Comparison of ENCODE assay signal across 27 cellular contexts in the genomic region with DNA sequence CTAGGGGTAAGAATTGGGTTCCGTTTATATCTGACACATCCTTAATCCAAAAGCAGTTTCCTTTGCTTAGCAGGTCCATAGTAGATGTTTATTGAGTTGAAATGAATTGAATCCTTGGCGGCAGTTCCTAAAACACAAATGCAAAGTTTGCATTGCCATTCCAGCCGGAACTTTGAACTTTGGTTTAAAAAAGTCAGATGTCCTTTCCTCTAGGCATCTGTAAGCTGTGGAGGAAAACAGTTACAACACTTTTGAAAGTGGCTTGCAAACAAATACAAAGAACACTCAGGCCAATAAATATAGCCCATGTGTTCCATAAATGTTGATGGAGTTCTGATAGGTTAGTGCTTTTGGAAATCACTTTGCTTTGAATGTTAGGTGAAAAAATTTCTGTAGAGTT.
A peak's percentile ranks its signal among the peaks of the same experiment; 100 is the strongest.
DNase-seq lines count a peak whose midpoint lies in the region; ATAC-seq, FAIRE-seq and TF ChIP-seq lines count a peak whose summit lies in the region.
"Had no signal": no experiment of that assay in that cellular context is flagged by ENCODE, and none has a peak within 500 bp of the region (broad histone marks: within the 10 kb centered on the region; RNA-seq: fewer than 3 reads in every experiment).

No MANE protein-coding gene starts in this region.

- in situ Hi-C loops in HepG2 (cut with HindIII; ENCODE audit: extremely low pct_ligation_motif_present, low pct_unique_long_range_greater_than_20kb) (no loop called here), HAP-1 (cut with MboI; ENCODE audit: low sequenced_read_pairs) (no loop called here)

- no TSS peak for BruUV-seq in HepG2 (replicated peaks; lab: Mats Ljungman, UMichigan)

- no peaks in the 10 kb centered on the region for H3K79me2 ChIP-seq in HepG2 (ENCODE audit: insufficient read depth, low read length)

- no peak overlapping the region for H3K27ac Mint-ChIP-seq in WTC11
- H3K27ac Mint-ChIP-seq: B cell; CD4-positive, alpha-beta T cell; CD8-positive, alpha-beta T cell had no signal

- POLR2A ChIA-PET in HepG2 (lab: Yijun Ruan, JAX) (no interaction called here), WTC11 (lab: Charles Lee) (no interaction called here)

- H2AFZ ChIP-seq in HepG2 (ENCODE audit: low read length): no peak overlapping the region

- H3K9ac ChIP-seq in HepG2 (ENCODE audit: insufficient read depth, low read depth, low read length): no peak overlapping the region
- H3K9ac ChIP-seq: BLaER1 treated with 17β-estradiol and CSF1 and Interleukin-3, amounts not matched to agents 10 nM and 100 nM had no signal

- TF ChIP-seq CTCF in HepG2 (CRISPR knock-in tag; IDR thresholded peaks at IDR 0.05): no peak
- TF ChIP-seq CTCF in right lobe of liver (IDR thresholded peaks at IDR 0.05): no peak
- no peak for TF ChIP-seq CTCF in D721Med (IDR thresholded peaks at IDR 0.05; ENCODE audit: insufficient read depth, missing control alignments)
- TF ChIP-seq CTCF in WTC11 (IDR thresholded peaks at IDR 0.05): no peak

- WGBS in HepG2 (ENCODE audit: low lambda C conversion rate): 2% methylated on average over 3 of the region's 3 CpGs
- 31% methylated on average over 3 of the region's 3 CpGs for WGBS in right lobe of liver (ENCODE audit: insufficient coverage, low coverage, low lambda C conversion rate, missing lambda C conversion rate)

- no peaks in the 10 kb centered on the region for H4K20me1 ChIP-seq in HepG2 (ENCODE audit: insufficient read depth, low read length)
- H4K20me1 ChIP-seq: BLaER1 treated with 17β-estradiol and CSF1 and Interleukin-3, amounts not matched to agents 10 nM and 100 nM had no signal

- H3K36me3 Mint-ChIP-seq in WTC11: peaks cover 3% of the 10 kb centered on the region; the same call in 1 of the 2 replicates
- H3K36me3 Mint-ChIP-seq: CD8-positive, alpha-beta T cell had no signal

- CTCF ChIA-PET in HepG2 (lab: Yijun Ruan, JAX; ENCODE audit: low intra/inter-chr PET ratio, low total read pairs) (no interaction called here), WTC11 (lab: Charles Lee) (no interaction called here)

- H3K27me3 ChIP-seq in HepG2 (ENCODE audit: control insufficient read depth in 1 of 2, insufficient read depth in 2 of 2, low read length in 2 of 2) (no peaks in the 10 kb centered on the region; a peak in 1 of 5 replicates), right lobe of liver (no peaks in the 10 kb centered on the region), HAP-1 (ENCODE audit: low read depth) (0 out of 2 replicates have a peak, but pooled peaks cover 3% of the 10 kb centered on the region)
- H3K27me3 ChIP-seq: BLaER1 treated with 17β-estradiol and CSF1 and Interleukin-3, amounts not matched to agents 10 nM and 100 nM had no signal

- H3K9me3 ChIP-seq in HepG2 (ENCODE audit: low read length): no peaks in the 10 kb centered on the region
- H3K9me3 ChIP-seq in right lobe of liver: no peaks in the 10 kb centered on the region
- no peaks in the 10 kb centered on the region for H3K9me3 ChIP-seq in HAP-1
- H3K9me3 ChIP-seq: A549; BLaER1 treated with 17β-estradiol and CSF1 and Interleukin-3, amounts not matched to agents 10 nM and 100 nM; Caco-2 had no signal

- TF ChIP-seq EP300 in HepG2 (IDR thresholded peaks at IDR 0.05; ENCODE audit: low read depth in 2 of 2, low read length in 2 of 2): no peak
- TF ChIP-seq EP300 in HepG2 (CRISPR knock-in tag; IDR thresholded peaks at IDR 0.05; ENCODE audit: borderline replicate concordance): no peak

- no peak overlapping the region for H3K4me2 ChIP-seq in HepG2 (ENCODE audit: low read depth, low read length)
- H3K4me2 ChIP-seq: A549; BLaER1 treated with 17β-estradiol and CSF1 and Interleukin-3, amounts not matched to agents 10 nM and 100 nM had no signal

- no peak overlapping the region for H3K27ac ChIP-seq in HepG2 (ENCODE audit: extremely low read length, insufficient read depth, low read length)
- peak overlapping the region in 1 of 3 donors; percentile 19 for H3K27ac ChIP-seq in right lobe of liver
- H3K27ac ChIP-seq: 22Rv1; A549; BLaER1 treated with 17β-estradiol and CSF1 and Interleukin-3, amounts not matched to agents 10 nM and 100 nM; C4-2B had no signal

- no peaks in the 10 kb centered on the region for H3K4me1 Mint-ChIP-seq in WTC11
- H3K4me1 Mint-ChIP-seq: B cell had no signal

- TF ChIP-seq RAD21 in HepG2 (CRISPR knock-in tag; IDR thresholded peaks at IDR 0.05): no peak

- no peaks in the 10 kb centered on the region for H3K36me3 ChIP-seq in HepG2 (replicated peaks in 1 of 2; ENCODE audit: control insufficient read depth in 1 of 2, insufficient read depth in 2 of 2, low read length in 2 of 2)
- H3K36me3 ChIP-seq in right lobe of liver: no peaks in the 10 kb centered on the region
- no peaks in the 10 kb centered on the region for H3K36me3 ChIP-seq in HAP-1 (replicated peaks)
- H3K36me3 ChIP-seq: BLaER1 treated with 17β-estradiol and CSF1 and Interleukin-3, amounts not matched to agents 10 nM and 100 nM had no signal

- peaks cover 4% of the 10 kb centered on the region for H3K9me3 Mint-ChIP-seq in WTC11

- H3K4me3 Mint-ChIP-seq in WTC11: no peak overlapping the region
- H3K4me3 Mint-ChIP-seq: B cell; CD4-positive, alpha-beta T cell; CD8-positive, alpha-beta T cell had no signal

- no peak overlapping the region for H3K4me3 ChIP-seq in HepG2 (replicated peaks in 1 of 3; ENCODE audit: insufficient read depth in 1 of 3, low read depth in 2 of 3, low read length in 3 of 3)
- H3K4me3 ChIP-seq in right lobe of liver: no peak overlapping the region
- H3K4me3 ChIP-seq in HAP-1: no peak overlapping the region
- H3K4me3 ChIP-seq: A549; BLaER1 treated with 17β-estradiol and CSF1 and Interleukin-3, amounts not matched to agents 10 nM and 100 nM; GM12878 had no signal

- no peaks in the 10 kb centered on the region for H3K27me3 Mint-ChIP-seq in WTC11 (ENCODE audit: low read depth)
- H3K27me3 Mint-ChIP-seq: B cell; CD4-positive, alpha-beta T cell had no signal

- intact Hi-C loops in left colon (cut with DNase I, micrococcal nuclease): no loop called here
- intact Hi-C loops in HepG2 (cut with micrococcal nuclease; ENCODE audit: unreplicated experiment): no loop called here
- intact Hi-C loops in right lobe of liver (cut with DNase I): no loop called here

- ATAC-seq in left colon: peak; percentile 40
- ATAC-seq in HepG2: peak; percentile 73
- peak; percentile 81 to 96 (median 90) for ATAC-seq in right lobe of liver
- no peak for ATAC-seq in WTC11
- ATAC-seq: A549; CD8-positive, alpha-beta T cell; GM12878 had no signal

- peaks cover 15% of the 10 kb centered on the region for H3K4me1 ChIP-seq in HepG2 (ENCODE audit: insufficient read depth, low read length)
- peaks cover 0 to 7% (median 3%) of the 10 kb centered on the region in 4 donors for H3K4me1 ChIP-seq in right lobe of liver
- H3K4me1 ChIP-seq in HAP-1: no peaks in the 10 kb centered on the region
- H3K4me1 ChIP-seq: A549; BLaER1 treated with 17β-estradiol and CSF1 and Interleukin-3, amounts not matched to agents 10 nM and 100 nM; Caco-2 had no signal

- FAIRE-seq in H54 (lab: Jason Lieb, UNC) (peak; percentile 20), HepG2 (lab: Jason Lieb, UNC) (no peak), D721Med (lab: Jason Lieb, UNC) (no peak)
- FAIRE-seq: A549, GM12878, GM12892, GM18507 had no signal

- TF ChIP-seq POLR2A in H54 (IDR thresholded peaks at IDR 0.05; ENCODE audit: low read depth, low read length) (no peak), HepG2 (IDR thresholded peaks at IDR 0.05; ENCODE audit: insufficient read depth in 1 of 2, low read depth in 2 of 2, low read length in 2 of 2) (no peak), right lobe of liver (IDR thresholded peaks at IDR 0.05) (no peak)

- DNase-seq in H54 (ENCODE audit: insufficient read length, low spot score): no peak
- DNase-seq in left colon: no peak
- DNase-seq in HepG2 (ENCODE audit: low spot score): peak; percentile 10
- no peak for DNase-seq in right lobe of liver
- no peak for DNase-seq in HAP-1 (ENCODE audit: low spot score in 2 of 2)
- no peak for DNase-seq in D721Med (ENCODE audit: insufficient read length, low spot score)
- no peak for DNase-seq in WTC11 (ENCODE audit: low spot score)
- DNase-seq: AML-193; Caco-2; Calu3; CD4-positive, alpha-beta T cell; CD8-positive, alpha-beta T cell; DMS 273 treated with DMSO at 0.1 percent for 48 hours; DMS153; DMS53; DMS79; DND-41; EL; GDM1 had no signal

TF ChIP-seq in HepG2, 621 proteins besides CTCF, POLR2A, EP300 and RAD21:
- TF ChIP-seq TP53 (CRISPR knock-in tag; conservative IDR thresholded peaks at IDR 0.05) (no peak), NFYC (CRISPR knock-in tag; IDR thresholded peaks at IDR 0.05) (no peak), HNF4A (CRISPR knock-in tag; IDR thresholded peaks at IDR 0.05) (peak; percentile 65), FOXP1 (IDR thresholded peaks at IDR 0.05) (no peak), FOXP1 (CRISPR knock-in tag; IDR thresholded peaks at IDR 0.05) (0 out of 2 replicates have a peak, but pooled peaks have one; percentile 35)
TF ChIP-seq in HepG2: peak in this region for 2.

TF ChIP-seq in WTC11, 78 proteins besides CTCF, POLR2A, EP300 and RAD21 (continues in another document):
- TF ChIP-seq SMAD4 (CRISPR knock-in tag; IDR thresholded peaks at IDR 0.05): no peak
- TF ChIP-seq, protein P1, sequence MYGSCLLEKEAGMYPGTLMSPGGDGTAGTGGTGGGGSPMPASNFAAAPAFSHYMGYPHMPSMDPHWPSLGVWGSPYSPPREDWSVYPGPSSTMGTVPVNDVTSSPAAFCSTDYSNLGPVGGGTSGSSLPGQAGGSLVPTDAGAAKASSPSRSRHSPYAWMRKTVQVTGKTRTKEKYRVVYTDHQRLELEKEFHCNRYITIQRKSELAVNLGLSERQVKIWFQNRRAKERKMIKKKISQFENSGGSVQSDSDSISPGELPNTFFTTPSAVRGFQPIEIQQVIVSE (CRISPR knock-in tag; IDR thresholded peaks at IDR 0.05; ENCODE audit: borderline replicate concordance): no peak
- TF ChIP-seq, protein P2, sequence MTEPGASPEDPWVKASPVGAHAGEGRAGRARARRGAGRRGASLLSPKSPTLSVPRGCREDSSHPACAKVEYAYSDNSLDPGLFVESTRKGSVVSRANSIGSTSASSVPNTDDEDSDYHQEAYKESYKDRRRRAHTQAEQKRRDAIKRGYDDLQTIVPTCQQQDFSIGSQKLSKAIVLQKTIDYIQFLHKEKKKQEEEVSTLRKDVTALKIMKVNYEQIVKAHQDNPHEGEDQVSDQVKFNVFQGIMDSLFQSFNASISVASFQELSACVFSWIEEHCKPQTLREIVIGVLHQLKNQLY (CRISPR knock-in tag; IDR thresholded peaks at IDR 0.05): no peak
- TF ChIP-seq ZNF396 (CRISPR knock-in tag; IDR thresholded peaks at IDR 0.05; ENCODE audit: borderline replicate concordance): no peak
- TF ChIP-seq IRF2 (CRISPR knock-in tag; IDR thresholded peaks at IDR 0.05; ENCODE audit: borderline replicate concordance, low read depth): no peak
- no peak for TF ChIP-seq FOXJ3 (CRISPR knock-in tag; IDR thresholded peaks at IDR 0.05; ENCODE audit: borderline replicate concordance)
- TF ChIP-seq NR3C1 (CRISPR knock-in tag; conservative IDR thresholded peaks at IDR 0.05; ENCODE audit: low read depth): no peak
- no peak for TF ChIP-seq HMGA2 (CRISPR knock-in tag; IDR thresholded peaks at IDR 0.05)
- no peak for TF ChIP-seq PRRX2 (CRISPR knock-in tag; IDR thresholded peaks at IDR 0.05)
- TF ChIP-seq RELA (CRISPR knock-in tag; IDR thresholded peaks at IDR 0.05; ENCODE audit: borderline replicate concordance): no peak
